In genomic region chr10:77925795-77926565, GRCh38 we compare ENCODE assay signal across 8 cellular contexts. TPM values are rescaled to one million over a fixed set of nuclear protein-coding genes. Genes with fewer than 3 reads are reported as not detected.
DNase-seq lines count a peak whose midpoint lies in the region; ATAC-seq and TF ChIP-seq lines count a peak whose summit lies in the region.

No MANE protein-coding gene starts in this region.

- peak overlapping the region; percentile 88 for H3K4me3 ChIP-seq in SJCRH30
- H3K4me3 ChIP-seq in liver (ENCODE audit: low read depth in 1 of 3, low read length in 3 of 3), result peak overlapping the region; percentile 62 to 93 (median 82)

- H3K4me1 ChIP-seq in SJCRH30 (peaks cover 7% of the 10 kb centered on the region), liver (ENCODE audit: control insufficient read depth in 4 of 4, insufficient read depth in 4 of 4, low read length in 3 of 4) (peaks cover 8 to 27% (median 16%) of the 10 kb centered on the region in 4 donors)

- H3K36me3 ChIP-seq in SJCRH30 (no peaks in the 10 kb centered on the region), liver (ENCODE audit: control insufficient read depth in 4 of 4, insufficient read depth in 3 of 4, low read depth in 1 of 4, low read length in 3 of 4) (no peaks in the 10 kb centered on the region)

- H3K4me3 Mint-ChIP-seq in stimulated activated naive B cell treated with anti-CD40 and anti-IgM and Interleukin-4, amounts not matched to agents 10 μg/mL and 1 μg/mL and 100 μg/mL, for 72 hours, result peak overlapping the region; percentile 19 to 73

- no peaks in the 10 kb centered on the region for H3K9me3 ChIP-seq in SJCRH30 (replicated peaks)
- no peaks in the 10 kb centered on the region for H3K9me3 ChIP-seq in liver (ENCODE audit: control insufficient read depth in 4 of 4, low read length in 3 of 4)

- H3K27ac ChIP-seq in SJCRH30 (no peak overlapping the region), cingulate gyrus (ENCODE audit: low read depth, low read length) (peak overlapping the region; percentile 10), liver (ENCODE audit: low read depth in 1 of 2, low read length in 2 of 2) (no peak overlapping the region)

- peak overlapping the region in 1 of 2 donors; percentile 72 for H3K9ac ChIP-seq in liver (ENCODE audit: low read depth in 1 of 2, low read length in 2 of 2)

- H3K27me3 Mint-ChIP-seq in stimulated activated naive B cell treated with anti-CD40 and anti-IgM and Interleukin-4, amounts not matched to agents 10 μg/mL and 1 μg/mL and 100 μg/mL, for 72 hours, result peaks cover 40 to 57% of the 10 kb centered on the region in 2 donors

- no peaks in the 10 kb centered on the region for H3K27me3 ChIP-seq in SJCRH30
- no peaks in the 10 kb centered on the region for H3K27me3 ChIP-seq in liver (ENCODE audit: control insufficient read depth in 4 of 4, insufficient read depth in 4 of 4, low read length in 3 of 4)

- TF ChIP-seq CTCF in liver (IDR thresholded peaks at IDR 0.05; ENCODE audit: low read depth, low read length, missing input control), result no peak

- 2% methylated on average over 73 of the region's 73 CpGs for WGBS in liver

- H3K4me1 Mint-ChIP-seq in stimulated activated naive B cell treated with anti-CD40 and anti-IgM and Interleukin-4, amounts not matched to agents 10 μg/mL and 1 μg/mL and 100 μg/mL, for 72 hours, result peaks cover 9 to 10% of the 10 kb centered on the region in 2 donors

- peak; percentile 45 for DNase-seq in activated CD4-positive, alpha-beta T cell treated with anti-CD3 and anti-CD28 coated beads for 48 hours
- DNase-seq in activated CD4-positive, alpha-beta T cell treated with anti-CD3 and anti-CD28 coated beads for 1 hour, result no peak
- DNase-seq in SJCRH30 (peak; percentile 38 to 45), NCI-H2107 treated with DMSO at 0.1 percent for 48 hours (lab: John Stamatoyannopoulos, UW; ENCODE audit: unreplicated experiment) (no peak)
- DNase-seq in stimulated activated naive B cell treated with anti-CD40 and anti-IgM and Interleukin-4, amounts not matched to agents 10 μg/mL and 1 μg/mL and 100 μg/mL, for 72 hours, result peak; percentile 29

- H3K36me3 Mint-ChIP-seq in stimulated activated naive B cell treated with anti-CD40 and anti-IgM and Interleukin-4, amounts not matched to agents 10 μg/mL and 1 μg/mL and 100 μg/mL, for 72 hours, result no peaks in the 10 kb centered on the region

- H3K9me3 Mint-ChIP-seq in stimulated activated naive B cell treated with anti-CD40 and anti-IgM and Interleukin-4, amounts not matched to agents 10 μg/mL and 1 μg/mL and 100 μg/mL, for 72 hours, result no peaks in the 10 kb centered on the region

- H3K27ac Mint-ChIP-seq in stimulated activated naive B cell treated with anti-CD40 and anti-IgM and Interleukin-4, amounts not matched to agents 10 μg/mL and 1 μg/mL and 100 μg/mL, for 72 hours, result no peak overlapping the region

- peak; percentile 57 for ATAC-seq in HG02759 (IDR thresholded peaks at IDR 0.05; ENCODE audit: unreplicated experiment)
- peak; percentile 81 to 82 for ATAC-seq in stimulated activated naive B cell treated with anti-CD40 and anti-IgM and Interleukin-4, amounts not matched to agents 10 μg/mL and 1 μg/mL and 100 μg/mL, for 72 hours (replicated peaks)

- no peak for TF ChIP-seq RAD21 in liver (IDR thresholded peaks at IDR 0.05)

TF ChIP-seq in liver, 16 proteins besides CTCF, POLR2A, EP300 and RAD21:
- TF ChIP-seq ZBTB33 (IDR thresholded peaks at IDR 0.05), result no peak
- no peak for TF ChIP-seq FOXA2 (IDR thresholded peaks at IDR 0.05)
- no peak for TF ChIP-seq HNF4G (IDR thresholded peaks at IDR 0.05)
- no peak for TF ChIP-seq TAF1 (conservative IDR thresholded peaks at IDR 0.05)
- no peak for TF ChIP-seq HNF4A (conservative IDR thresholded peaks at IDR 0.05)
- TF ChIP-seq ATF3 (IDR thresholded peaks at IDR 0.05), result no peak
- TF ChIP-seq YY1 (IDR thresholded peaks at IDR 0.05), result no peak
- no peak for TF ChIP-seq RXRA (IDR thresholded peaks at IDR 0.05)
- TF ChIP-seq EGR1 (IDR thresholded peaks at IDR 0.05; ENCODE audit: low read depth in 2 of 2), result no peak
- no peak for TF ChIP-seq NR2F2 (IDR thresholded peaks at IDR 0.05)

RNA-seq across cellular contexts. Expression of gene DLG5, which starts 0.6 kb away (rescaled TPM):
- 22.5 and 24.4 TPM in 2 replicates for total RNA-seq in SJCRH30 (2014; rRNA removed; shearing (Covaris generic))
- total RNA-seq in liver, result 1 to 10 TPM; 5.4 to 7.1 TPM
- polyA plus RNA-seq in liver, result 1 to 10 TPM; 1.2 to 3.7 TPM

Comparison
In these comparisons a context has a peak if more than half of its experiments do, and no peak if none do; other contexts are left out.
1. DNase-seq: peak in activated CD4-positive, alpha-beta T cell treated with anti-CD3 and anti-CD28 coated beads for 48 hours (single experiment), SJCRH30 (2 of 2) and stimulated activated naive B cell treated with anti-CD40 and anti-IgM and Interleukin-4, amounts not matched to agents 10 μg/mL and 1 μg/mL and 100 μg/mL, for 72 hours (single experiment); none in activated CD4-positive, alpha-beta T cell treated with anti-CD3 and anti-CD28 coated beads for 1 hour (single experiment) and NCI-H2107 treated with DMSO at 0.1 percent for 48 hours (single experiment).